ENCODE assay signal across 19 cellular contexts in genomic region chr6:85975957-85976356, GRCh38.
A peak's percentile ranks its signal among the peaks of the same experiment; 100 is the strongest.
DNase-seq lines count a peak whose midpoint lies in the region; ATAC-seq and TF ChIP-seq lines count a peak whose summit lies in the region.
"Had no signal": no experiment of that assay in that cellular context is flagged by ENCODE, and none has a peak within 500 bp of the region (broad histone marks: within the 10 kb centered on the region; RNA-seq: fewer than 3 reads in every experiment).

No MANE protein-coding gene starts in this region.

- no peaks in the 10 kb centered on the region for H3K9me3 ChIP-seq in CD4-positive, alpha-beta memory T cell (ENCODE audit: control insufficient read depth in 1 of 2, low read length in 2 of 2)
- H3K9me3 ChIP-seq: Caco-2, ovary had no signal

- intact Hi-C loops in CD4-positive, alpha-beta memory T cell (cut with micrococcal nuclease), result no loop called here

- no peaks in the 10 kb centered on the region for H3K27me3 ChIP-seq in CD4-positive, alpha-beta memory T cell (ENCODE audit: insufficient read depth, low read length)
- H3K27me3 ChIP-seq: ovary had no signal

- peaks cover 9% of the 10 kb centered on the region for H3K4me1 Mint-ChIP-seq in glutamatergic neuron (ENCODE audit: low read depth, unreplicated experiment)
- no peaks in the 10 kb centered on the region for H3K4me1 Mint-ChIP-seq in activated T-cell treated with anti-CD3 and anti-CD28 coated beads, Interleukin-2, amount 50 U/mL, for 72 hours (ENCODE audit: low read depth)
- no peaks in the 10 kb centered on the region for H3K4me1 Mint-ChIP-seq in CD4-positive, alpha-beta memory T cell

- H3K27ac Mint-ChIP-seq in glutamatergic neuron (ENCODE audit: unreplicated experiment), result no peak overlapping the region
- no peak overlapping the region for H3K27ac Mint-ChIP-seq in activated T-cell treated with anti-CD3 and anti-CD28 coated beads, Interleukin-2, amount 50 U/mL, for 72 hours
- no peak overlapping the region for H3K27ac Mint-ChIP-seq in CD4-positive, alpha-beta memory T cell
- H3K27ac Mint-ChIP-seq: stimulated activated naive CD8-positive, alpha-beta T cell treated with anti-CD3 and anti-CD28 coated beads, Interleukin-15, Interleukin-2, amounts not matched to agents 100 ng/mL and 50 ng/mL, for 24 hours; WTC11 had no signal

- H3K4me1 ChIP-seq in CD4-positive, alpha-beta memory T cell (ENCODE audit: insufficient read depth, low read length), result no peaks in the 10 kb centered on the region
- H3K4me1 ChIP-seq: Caco-2 had no signal

- ATAC-seq in GM18508 (IDR thresholded peaks at IDR 0.05; ENCODE audit: insufficient read depth, unreplicated experiment) (peak; percentile 96), GM19455 (IDR thresholded peaks at IDR 0.05; ENCODE audit: unreplicated experiment) (peak; percentile 56), HG02763 (IDR thresholded peaks at IDR 0.05; ENCODE audit: unreplicated experiment) (peak; percentile 67), HG03520 (IDR thresholded peaks at IDR 0.05; ENCODE audit: unreplicated experiment) (peak; percentile 89)
- no peak for ATAC-seq in activated T-cell treated with anti-CD3 and anti-CD28 coated beads, Interleukin-2, amount 50 U/mL, for 72 hours (replicated peaks in 1 of 2)
- ATAC-seq: left lobe of liver, WTC11 had no signal

- no peak for DNase-seq in caudate nucleus (lab: John Stamatoyannopoulos, UW)
- no peak for DNase-seq in glutamatergic neuron
- DNase-seq in activated T-cell treated with anti-CD3 and anti-CD28 coated beads, Interleukin-2, amount 50 U/mL, for 72 hours, result no peak
- no peak for DNase-seq in CD4-positive, alpha-beta memory T cell
- DNase-seq: activated naive CD4-positive, alpha-beta T cell treated with anti-CD3 and anti-CD28 coated beads, Interleukin-2, amount 50 U/mL, for 16 hours; Caco-2; effector CD8-positive, alpha-beta T cell; GF-D8; NCI-H2081; NCI-H526 treated with DMSO at 0.1 percent for 48 hours; ovary had no signal

- no peak overlapping the region for H3K4me3 ChIP-seq in CD4-positive, alpha-beta memory T cell (ENCODE audit: low read length in 2 of 2)
- H3K4me3 ChIP-seq: ovary, smooth muscle cell had no signal

- peaks cover 2% of the 10 kb centered on the region for H3K9me3 Mint-ChIP-seq in glutamatergic neuron (ENCODE audit: unreplicated experiment)
- H3K9me3 Mint-ChIP-seq in activated T-cell treated with anti-CD3 and anti-CD28 coated beads, Interleukin-2, amount 50 U/mL, for 72 hours, result peaks cover 0 to 4% of the 10 kb centered on the region in 2 donors
- peaks cover 0 to 2% (median 0%) of the 10 kb centered on the region in 8 donors for H3K9me3 Mint-ChIP-seq in CD4-positive, alpha-beta memory T cell
- H3K9me3 Mint-ChIP-seq: stimulated activated naive CD8-positive, alpha-beta T cell treated with anti-CD3 and anti-CD28 coated beads, Interleukin-15, Interleukin-2, amounts not matched to agents 100 ng/mL and 50 ng/mL, for 24 hours had no signal

- peaks cover 8% of the 10 kb centered on the region for H3K36me3 Mint-ChIP-seq in glutamatergic neuron (ENCODE audit: unreplicated experiment)
- no peaks in the 10 kb centered on the region for H3K36me3 Mint-ChIP-seq in activated T-cell treated with anti-CD3 and anti-CD28 coated beads, Interleukin-2, amount 50 U/mL, for 72 hours (ENCODE audit: insufficient read depth in 2 of 2)
- no peaks in the 10 kb centered on the region for H3K36me3 Mint-ChIP-seq in CD4-positive, alpha-beta memory T cell
- H3K36me3 Mint-ChIP-seq: WTC11 had no signal

- POLR2A ChIA-PET in CD4-positive, alpha-beta memory T cell (lab: Charles Lee; ENCODE audit: partially characterized antibody), result no interaction called here

- no peak for TF ChIP-seq CTCF in glutamatergic neuron (IDR thresholded peaks at IDR 0.05; ENCODE audit: partially characterized antibody, unreplicated experiment)

- no peak overlapping the region for H3K27ac ChIP-seq in caudate nucleus (ENCODE audit: low read depth, low read length)
- no peak overlapping the region for H3K27ac ChIP-seq in CD4-positive, alpha-beta memory T cell (ENCODE audit: low read depth, low read length)
- H3K27ac ChIP-seq: ovary had no signal

- no peak overlapping the region for H3K4me3 Mint-ChIP-seq in glutamatergic neuron (ENCODE audit: unreplicated experiment)
- no peak overlapping the region for H3K4me3 Mint-ChIP-seq in activated T-cell treated with anti-CD3 and anti-CD28 coated beads, Interleukin-2, amount 50 U/mL, for 72 hours
- no peak overlapping the region for H3K4me3 Mint-ChIP-seq in CD4-positive, alpha-beta memory T cell
- H3K4me3 Mint-ChIP-seq: stimulated activated naive CD8-positive, alpha-beta T cell treated with anti-CD3 and anti-CD28 coated beads, Interleukin-15, Interleukin-2, amounts not matched to agents 100 ng/mL and 50 ng/mL, for 24 hours; WTC11 had no signal

- CTCF ChIA-PET in CD4-positive, alpha-beta memory T cell (lab: Charles Lee; ENCODE audit: partially characterized antibody), result no interaction called here

- peaks cover 5% of the 10 kb centered on the region for H3K27me3 Mint-ChIP-seq in glutamatergic neuron (ENCODE audit: unreplicated experiment)
- H3K27me3 Mint-ChIP-seq in activated T-cell treated with anti-CD3 and anti-CD28 coated beads, Interleukin-2, amount 50 U/mL, for 72 hours (ENCODE audit: low read depth), result no peaks in the 10 kb centered on the region
- peaks cover 0 to 1% of the 10 kb centered on the region in 2 donors for H3K27me3 Mint-ChIP-seq in CD4-positive, alpha-beta memory T cell
- H3K27me3 Mint-ChIP-seq: stimulated activated naive CD8-positive, alpha-beta T cell treated with anti-CD3 and anti-CD28 coated beads, Interleukin-15, Interleukin-2, amounts not matched to agents 100 ng/mL and 50 ng/mL, for 24 hours had no signal

- H3K36me3 ChIP-seq in CD4-positive, alpha-beta memory T cell (ENCODE audit: insufficient read depth, low read length), result no peaks in the 10 kb centered on the region
- H3K36me3 ChIP-seq: ovary had no signal

Comparison
In these comparisons a context has a peak if more than half of its experiments do, and no peak if none do; other contexts are left out.
1. ATAC-seq: peak in GM18508 (single experiment), GM19455 (single experiment), HG02763 (single experiment) and HG03520 (single experiment); none in activated T-cell treated with anti-CD3 and anti-CD28 coated beads, Interleukin-2, amount 50 U/mL, for 72 hours (0 of 2).